1 cellular context compared by ENCODE assay signal in the genomic region with DNA sequence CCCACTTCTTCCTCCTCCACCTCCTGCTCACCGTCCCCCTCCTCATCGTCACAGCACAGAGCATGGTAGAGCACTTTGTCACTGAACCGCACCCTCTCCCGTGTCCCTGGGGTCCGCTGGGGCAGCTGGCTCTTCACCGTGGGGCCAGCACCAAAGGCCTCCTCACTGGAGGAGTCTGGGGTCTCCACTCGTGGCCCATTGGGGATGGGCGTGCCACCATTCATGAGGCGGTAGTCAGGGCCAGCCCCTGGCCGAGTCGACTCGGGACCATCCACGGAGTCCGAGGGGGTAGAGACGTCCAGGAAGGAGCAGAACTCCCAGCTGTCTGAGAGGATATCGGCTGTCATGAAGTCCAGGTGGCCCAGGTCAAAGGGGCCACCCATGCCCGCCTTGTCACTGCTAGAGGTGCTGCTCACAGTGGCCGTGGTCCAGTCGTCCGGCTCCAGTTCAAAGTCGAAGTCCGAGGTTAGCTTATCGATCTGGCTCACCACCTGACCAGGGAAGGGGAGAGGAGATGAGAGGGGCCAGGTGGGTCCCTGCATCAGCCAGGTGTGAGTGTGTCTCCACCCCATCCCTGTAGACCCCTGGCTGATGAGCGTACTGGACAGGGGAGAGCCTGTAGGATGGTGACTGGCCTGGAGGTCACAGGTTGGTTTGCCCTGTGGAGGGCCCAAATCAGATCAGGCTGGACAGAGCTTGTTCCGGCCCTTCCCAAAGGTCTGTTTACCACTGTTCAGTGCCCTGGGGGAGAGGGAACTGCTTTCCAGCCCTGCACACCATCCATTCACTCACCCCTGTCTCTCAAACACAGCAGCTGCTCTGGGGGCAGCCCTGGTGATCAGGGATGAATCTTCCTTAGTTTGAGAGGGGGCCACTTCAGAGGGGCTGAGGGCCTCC.
TF ChIP-seq lines count a peak whose summit lies in the region.

No MANE protein-coding gene starts in this region.

TF ChIP-seq in HepG2, 621 proteins besides CTCF, POLR2A, EP300 and RAD21 (continued from another document):
- 0 out of 2 replicates have a peak, but pooled peaks have one; percentile 42 for TF ChIP-seq DPF2 (CRISPR knock-in tag; IDR thresholded peaks at IDR 0.05; ENCODE audit: borderline replicate concordance, low read depth)
